1 cellular context compared by ENCODE assay signal in the genomic region with DNA sequence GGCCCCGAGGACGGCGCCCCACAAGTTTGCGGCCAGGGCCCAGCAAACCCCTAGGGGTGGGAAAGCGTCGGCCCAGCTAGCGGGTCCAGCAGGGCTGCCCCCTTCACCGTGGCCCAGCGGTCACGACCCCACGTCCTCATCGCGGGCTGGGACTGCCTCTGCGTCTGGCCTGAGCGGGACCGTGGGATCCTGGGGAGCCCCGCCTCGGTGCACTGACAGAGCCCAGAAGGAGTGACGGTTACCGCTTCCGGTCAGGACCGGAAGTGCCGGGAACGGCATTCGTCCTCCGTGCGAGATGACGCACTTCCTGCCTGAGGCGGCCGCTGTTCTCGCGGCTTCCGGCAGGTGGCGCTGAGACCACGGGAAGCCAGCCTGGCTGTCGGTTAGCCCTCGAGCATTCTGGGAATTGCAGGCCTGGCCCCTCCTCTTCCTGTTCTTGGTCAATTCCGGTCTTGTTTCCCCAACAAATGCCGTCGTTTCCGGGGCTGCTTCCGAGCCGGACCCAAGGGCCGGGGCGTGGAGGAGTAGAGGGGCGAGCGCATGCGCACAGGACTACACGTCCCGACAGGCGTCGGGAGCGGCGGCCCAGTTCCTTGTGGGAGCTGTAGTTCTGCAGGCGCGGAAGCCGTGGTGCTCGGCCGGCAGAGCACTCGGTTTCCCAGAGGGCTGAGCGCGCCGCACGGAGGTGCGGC.
TF ChIP-seq lines count a peak whose summit lies in the region.

A gene (plus strand): TSS at position 682 of the 692 bp plus-strand sequence. CDS start 1,884 bp downstream, outside the sequence.

TF ChIP-seq in HepG2, 621 proteins besides CTCF, POLR2A, EP300 and RAD21 (continued from another document and continues in another):
- TF ChIP-seq, protein P1, sequence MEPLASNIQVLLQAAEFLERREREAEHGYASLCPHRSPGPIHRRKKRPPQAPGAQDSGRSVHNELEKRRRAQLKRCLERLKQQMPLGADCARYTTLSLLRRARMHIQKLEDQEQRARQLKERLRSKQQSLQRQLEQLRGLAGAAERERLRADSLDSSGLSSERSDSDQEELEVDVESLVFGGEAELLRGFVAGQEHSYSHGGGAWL (CRISPR knock-in tag; IDR thresholded peaks at IDR 0.05) = peak; percentile 44; the same call in 1 of the 2 replicates
- TF ChIP-seq MTA1 (CRISPR knock-in tag; IDR thresholded peaks at IDR 0.05; ENCODE audit: borderline replicate concordance) (peak; percentile 44; the same call in 1 of the 2 replicates), ZZZ3 (CRISPR knock-in tag; IDR thresholded peaks at IDR 0.05; ENCODE audit: borderline replicate concordance) (peak; percentile 83; the same call in 1 of the 2 replicates), TBX3 (IDR thresholded peaks at IDR 0.05; ENCODE audit: borderline replicate concordance) (peak; percentile 41; the same call in 1 of the 2 replicates), ZNF776 (CRISPR knock-in tag; IDR thresholded peaks at IDR 0.05) (peak; percentile 90), ZNF256 (CRISPR knock-in tag; conservative IDR thresholded peaks at IDR 0.05) (no peak), EHMT2 (IDR thresholded peaks at IDR 0.05; ENCODE audit: borderline replicate concordance, low read depth, low read length) (no peak), DNMT1 (CRISPR knock-in tag; IDR thresholded peaks at IDR 0.05) (peak; percentile 83), ZBTB42 (CRISPR knock-in tag; IDR thresholded peaks at IDR 0.05) (peak; percentile 50; the same call in 1 of the 2 replicates), ZNF780A (CRISPR knock-in tag; IDR thresholded peaks at IDR 0.05) (no peak), SATB2 (CRISPR knock-in tag; IDR thresholded peaks at IDR 0.05) (no peak), KAT7 (CRISPR knock-in tag; IDR thresholded peaks at IDR 0.05; ENCODE audit: borderline replicate concordance) (peak; percentile 94), FOSL2 (CRISPR knock-in tag; IDR thresholded peaks at IDR 0.05) (peak; percentile 76), SRSF1 (optimal IDR thresholded peaks at IDR 0.05; ENCODE audit: low read depth, low read length) (no peak), ZSCAN29 (CRISPR knock-in tag; conservative IDR thresholded peaks at IDR 0.05) (peak; percentile 45; the same call in 1 of the 2 replicates), RAD51 (IDR thresholded peaks at IDR 0.05; ENCODE audit: borderline replicate concordance) (no peak), ZNF331 (CRISPR knock-in tag; IDR thresholded peaks at IDR 0.05) (peak; percentile 89), NAIF1 (CRISPR knock-in tag; IDR thresholded peaks at IDR 0.05; ENCODE audit: borderline replicate concordance) (peak; percentile 72; the same call in 1 of the 2 replicates), SMARCE1 (IDR thresholded peaks at IDR 0.05; ENCODE audit: borderline replicate concordance) (no peak), HOXA3 (CRISPR knock-in tag; IDR thresholded peaks at IDR 0.05) (peak; percentile 100), ZNF343 (CRISPR knock-in tag; IDR thresholded peaks at IDR 0.05) (no peak), POLR2G (IDR thresholded peaks at IDR 0.05; ENCODE audit: low read depth, low read length) (peak; percentile 87), HNF4G (IDR thresholded peaks at IDR 0.05; ENCODE audit: borderline replicate concordance, low read depth, low read length) (no peak), HNF4G (CRISPR knock-in tag; IDR thresholded peaks at IDR 0.05; ENCODE audit: borderline replicate concordance, low read depth) (peak; percentile 72; the same call in 1 of the 2 replicates), ZNF136 (CRISPR knock-in tag; IDR thresholded peaks at IDR 0.05; ENCODE audit: low read depth) (peak; percentile 73; the same call in 1 of the 2 replicates), MIXL1 (CRISPR knock-in tag; IDR thresholded peaks at IDR 0.05) (peak; percentile 74; the same call in 1 of the 2 replicates), ZNF616 (CRISPR knock-in tag; IDR thresholded peaks at IDR 0.05; ENCODE audit: low read depth) (no peak; the same call in 1 of the 2 replicates), SUZ12 (IDR thresholded peaks at IDR 0.05; ENCODE audit: low read depth, low read length) (peak; percentile 91), ZNF333 (CRISPR knock-in tag; IDR thresholded peaks at IDR 0.05; ENCODE audit: borderline replicate concordance) (0 out of 2 replicates have a peak, but pooled peaks have one; percentile 50), RNF2 (conservative IDR thresholded peaks at IDR 0.05; ENCODE audit: low read depth) (peak; percentile 41; the same call in 1 of the 2 replicates), SMAD1 (CRISPR knock-in tag; IDR thresholded peaks at IDR 0.05; ENCODE audit: borderline replicate concordance, low read depth) (peak; percentile 86; the same call in 1 of the 2 replicates), ZBTB38 (CRISPR knock-in tag; IDR thresholded peaks at IDR 0.05) (peak; percentile 99), HNRNPH1 (optimal IDR thresholded peaks at IDR 0.05; ENCODE audit: low read depth, low read length) (no peak), ZNF7 (CRISPR knock-in tag; IDR thresholded peaks at IDR 0.05) (0 out of 2 replicates have a peak, but pooled peaks have one; percentile 36), SOX5 (CRISPR knock-in tag; IDR thresholded peaks at IDR 0.05; ENCODE audit: borderline replicate concordance) (peak; percentile 60), ZNF382 (CRISPR knock-in tag; IDR thresholded peaks at IDR 0.05; ENCODE audit: borderline replicate concordance) (no peak), ZNF670 (CRISPR knock-in tag; IDR thresholded peaks at IDR 0.05; ENCODE audit: borderline replicate concordance) (0 out of 2 replicates have a peak, but pooled peaks have one; percentile 66), HOXA9 (CRISPR knock-in tag; IDR thresholded peaks at IDR 0.05; ENCODE audit: borderline replicate concordance) (no peak), ATF7 (IDR thresholded peaks at IDR 0.05) (peak; percentile 65), ATF7 (CRISPR knock-in tag; IDR thresholded peaks at IDR 0.05) (peak; percentile 67; the same call in 1 of the 2 replicates), ZNF766 (CRISPR knock-in tag; IDR thresholded peaks at IDR 0.05; ENCODE audit: borderline replicate concordance) (peak; percentile 32; the same call in 1 of the 2 replicates), MTA3 (CRISPR knock-in tag; IDR thresholded peaks at IDR 0.05) (no peak)
- TF ChIP-seq, protein P2, sequence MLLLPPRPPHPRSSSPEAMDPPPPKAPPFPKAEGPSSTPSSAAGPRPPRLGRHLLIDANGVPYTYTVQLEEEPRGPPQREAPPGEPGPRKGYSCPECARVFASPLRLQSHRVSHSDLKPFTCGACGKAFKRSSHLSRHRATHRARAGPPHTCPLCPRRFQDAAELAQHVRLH (CRISPR knock-in tag; IDR thresholded peaks at IDR 0.05; ENCODE audit: borderline replicate concordance, low read depth) = peak; percentile 80
- TF ChIP-seq, protein P3, sequence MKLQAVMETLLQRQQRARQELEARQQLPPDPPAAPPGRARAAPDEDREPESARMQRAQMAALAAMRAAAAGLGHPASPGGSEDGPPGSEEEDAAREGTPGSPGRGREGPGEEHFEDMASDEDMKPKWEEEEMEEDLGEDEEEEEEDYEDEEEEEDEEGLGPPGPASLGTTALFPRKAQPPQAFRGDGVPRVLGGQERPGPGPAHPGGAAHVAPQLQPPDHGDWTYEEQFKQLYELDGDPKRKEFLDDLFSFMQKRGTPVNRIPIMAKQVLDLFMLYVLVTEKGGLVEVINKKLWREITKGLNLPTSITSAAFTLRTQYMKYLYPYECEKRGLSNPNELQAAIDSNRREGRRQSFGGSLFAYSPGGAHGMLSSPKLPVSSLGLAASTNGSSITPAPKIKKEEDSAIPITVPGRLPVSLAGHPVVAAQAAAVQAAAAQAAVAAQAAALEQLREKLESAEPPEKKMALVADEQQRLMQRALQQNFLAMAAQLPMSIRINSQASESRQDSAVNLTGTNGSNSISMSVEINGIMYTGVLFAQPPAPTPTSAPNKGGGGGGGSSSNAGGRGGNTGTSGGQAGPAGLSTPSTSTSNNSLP (IDR thresholded peaks at IDR 0.05; ENCODE audit: low read depth, low read length) = no peak
- TF ChIP-seq, protein P4, sequence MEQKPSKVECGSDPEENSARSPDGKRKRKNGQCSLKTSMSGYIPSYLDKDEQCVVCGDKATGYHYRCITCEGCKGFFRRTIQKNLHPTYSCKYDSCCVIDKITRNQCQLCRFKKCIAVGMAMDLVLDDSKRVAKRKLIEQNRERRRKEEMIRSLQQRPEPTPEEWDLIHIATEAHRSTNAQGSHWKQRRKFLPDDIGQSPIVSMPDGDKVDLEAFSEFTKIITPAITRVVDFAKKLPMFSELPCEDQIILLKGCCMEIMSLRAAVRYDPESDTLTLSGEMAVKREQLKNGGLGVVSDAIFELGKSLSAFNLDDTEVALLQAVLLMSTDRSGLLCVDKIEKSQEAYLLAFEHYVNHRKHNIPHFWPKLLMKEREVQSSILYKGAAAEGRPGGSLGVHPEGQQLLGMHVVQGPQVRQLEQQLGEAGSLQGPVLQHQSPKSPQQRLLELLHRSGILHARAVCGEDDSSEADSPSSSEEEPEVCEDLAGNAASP (CRISPR knock-in tag; IDR thresholded peaks at IDR 0.05; ENCODE audit: borderline replicate concordance) = peak; percentile 52; the same call in 1 of the 2 replicates
- TF ChIP-seq, protein P5, sequence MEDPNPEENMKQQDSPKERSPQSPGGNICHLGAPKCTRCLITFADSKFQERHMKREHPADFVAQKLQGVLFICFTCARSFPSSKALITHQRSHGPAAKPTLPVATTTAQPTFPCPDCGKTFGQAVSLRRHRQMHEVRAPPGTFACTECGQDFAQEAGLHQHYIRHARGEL (CRISPR knock-in tag; IDR thresholded peaks at IDR 0.05) = no peak
- TF ChIP-seq, protein P6, sequence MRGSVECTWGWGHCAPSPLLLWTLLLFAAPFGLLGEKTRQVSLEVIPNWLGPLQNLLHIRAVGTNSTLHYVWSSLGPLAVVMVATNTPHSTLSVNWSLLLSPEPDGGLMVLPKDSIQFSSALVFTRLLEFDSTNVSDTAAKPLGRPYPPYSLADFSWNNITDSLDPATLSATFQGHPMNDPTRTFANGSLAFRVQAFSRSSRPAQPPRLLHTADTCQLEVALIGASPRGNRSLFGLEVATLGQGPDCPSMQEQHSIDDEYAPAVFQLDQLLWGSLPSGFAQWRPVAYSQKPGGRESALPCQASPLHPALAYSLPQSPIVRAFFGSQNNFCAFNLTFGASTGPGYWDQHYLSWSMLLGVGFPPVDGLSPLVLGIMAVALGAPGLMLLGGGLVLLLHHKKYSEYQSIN (CRISPR knock-in tag; IDR thresholded peaks at IDR 0.05; ENCODE audit: borderline replicate concordance) = no peak
- TF ChIP-seq, protein P7, sequence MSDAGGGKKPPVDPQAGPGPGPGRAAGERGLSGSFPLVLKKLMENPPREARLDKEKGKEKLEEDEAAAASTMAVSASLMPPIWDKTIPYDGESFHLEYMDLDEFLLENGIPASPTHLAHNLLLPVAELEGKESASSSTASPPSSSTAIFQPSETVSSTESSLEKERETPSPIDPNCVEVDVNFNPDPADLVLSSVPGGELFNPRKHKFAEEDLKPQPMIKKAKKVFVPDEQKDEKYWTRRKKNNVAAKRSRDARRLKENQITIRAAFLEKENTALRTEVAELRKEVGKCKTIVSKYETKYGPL (CRISPR knock-in tag; IDR thresholded peaks at IDR 0.05) = no peak
- TF ChIP-seq, protein P8, sequence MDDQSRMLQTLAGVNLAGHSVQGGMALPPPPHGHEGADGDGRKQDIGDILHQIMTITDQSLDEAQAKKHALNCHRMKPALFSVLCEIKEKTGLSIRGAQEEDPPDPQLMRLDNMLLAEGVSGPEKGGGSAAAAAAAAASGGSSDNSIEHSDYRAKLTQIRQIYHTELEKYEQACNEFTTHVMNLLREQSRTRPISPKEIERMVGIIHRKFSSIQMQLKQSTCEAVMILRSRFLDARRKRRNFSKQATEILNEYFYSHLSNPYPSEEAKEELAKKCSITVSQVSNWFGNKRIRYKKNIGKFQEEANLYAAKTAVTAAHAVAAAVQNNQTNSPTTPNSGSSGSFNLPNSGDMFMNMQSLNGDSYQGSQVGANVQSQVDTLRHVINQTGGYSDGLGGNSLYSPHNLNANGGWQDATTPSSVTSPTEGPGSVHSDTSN (CRISPR knock-in tag; IDR thresholded peaks at IDR 0.05; ENCODE audit: borderline replicate concordance) = no peak
- TF ChIP-seq, protein P9, sequence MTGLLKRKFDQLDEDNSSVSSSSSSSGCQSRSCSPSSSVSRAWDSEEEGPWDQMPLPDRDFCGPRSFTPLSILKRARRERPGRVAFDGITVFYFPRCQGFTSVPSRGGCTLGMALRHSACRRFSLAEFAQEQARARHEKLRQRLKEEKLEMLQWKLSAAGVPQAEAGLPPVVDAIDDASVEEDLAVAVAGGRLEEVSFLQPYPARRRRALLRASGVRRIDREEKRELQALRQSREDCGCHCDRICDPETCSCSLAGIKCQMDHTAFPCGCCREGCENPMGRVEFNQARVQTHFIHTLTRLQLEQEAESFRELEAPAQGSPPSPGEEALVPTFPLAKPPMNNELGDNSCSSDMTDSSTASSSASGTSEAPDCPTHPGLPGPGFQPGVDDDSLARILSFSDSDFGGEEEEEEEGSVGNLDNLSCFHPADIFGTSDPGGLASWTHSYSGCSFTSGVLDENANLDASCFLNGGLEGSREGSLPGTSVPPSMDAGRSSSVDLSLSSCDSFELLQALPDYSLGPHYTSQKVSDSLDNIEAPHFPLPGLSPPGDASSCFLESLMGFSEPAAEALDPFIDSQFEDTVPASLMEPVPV (CRISPR knock-in tag; IDR thresholded peaks at IDR 0.05) = no peak
- TF ChIP-seq, protein P10, sequence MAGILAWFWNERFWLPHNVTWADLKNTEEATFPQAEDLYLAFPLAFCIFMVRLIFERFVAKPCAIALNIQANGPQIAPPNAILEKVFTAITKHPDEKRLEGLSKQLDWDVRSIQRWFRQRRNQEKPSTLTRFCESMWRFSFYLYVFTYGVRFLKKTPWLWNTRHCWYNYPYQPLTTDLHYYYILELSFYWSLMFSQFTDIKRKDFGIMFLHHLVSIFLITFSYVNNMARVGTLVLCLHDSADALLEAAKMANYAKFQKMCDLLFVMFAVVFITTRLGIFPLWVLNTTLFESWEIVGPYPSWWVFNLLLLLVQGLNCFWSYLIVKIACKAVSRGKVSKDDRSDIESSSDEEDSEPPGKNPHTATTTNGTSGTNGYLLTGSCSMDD (CRISPR knock-in tag; IDR thresholded peaks at IDR 0.05) = 0 out of 2 replicates have a peak, but pooled peaks have one; percentile 43
